ENCODE assay signal across 1 cellular context in the genomic region with DNA sequence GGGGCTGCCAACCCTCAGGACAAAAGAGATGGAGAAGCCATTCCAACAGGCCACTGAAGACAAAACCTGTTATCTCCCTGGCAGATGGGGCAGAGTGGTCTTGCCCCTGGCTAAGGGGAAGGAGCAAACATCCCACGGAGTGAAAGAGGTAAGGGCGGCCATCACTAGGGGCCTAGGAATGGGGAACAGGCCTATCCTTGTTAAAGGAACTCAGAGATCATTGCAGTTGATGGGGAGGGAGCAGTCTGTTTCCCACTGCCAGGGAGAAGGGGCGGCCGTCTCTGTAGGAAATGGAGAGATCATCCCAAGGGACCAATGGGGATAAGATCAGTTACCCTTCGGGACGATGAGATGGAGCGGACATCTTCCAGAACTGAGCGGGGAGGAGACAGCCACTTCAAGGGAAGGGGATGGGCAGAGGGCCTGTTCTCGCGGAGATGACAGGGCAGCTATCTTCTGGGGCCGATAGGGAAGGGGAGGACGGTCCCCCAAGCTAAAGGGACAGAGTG.
A peak's percentile ranks its signal among the peaks of the same experiment; 100 is the strongest.
TF ChIP-seq lines count a peak whose summit lies in the region.

No MANE protein-coding gene starts in this region.

TF ChIP-seq in K562, 482 proteins besides CTCF, POLR2A, EP300 and RAD21 (continued from another document):
- TF ChIP-seq ZHX1 (conservative IDR thresholded peaks at IDR 0.05; ENCODE audit: low read length) (no peak), SUPT5H (IDR thresholded peaks at IDR 0.05) (0 out of 2 replicates have a peak, but pooled peaks have one; percentile 5), NUFIP1 (IDR thresholded peaks at IDR 0.05; ENCODE audit: partially characterized antibody) (no peak), YY1 (IDR thresholded peaks at IDR 0.05; ENCODE audit: borderline replicate concordance in 1 of 3, control insufficient read depth in 1 of 3, extremely low read depth in 1 of 3, insufficient read depth in 3 of 3, insufficient read length in 1 of 3, insufficient replicate concordance in 2 of 3, low read depth in 1 of 3, low read length in 2 of 3) (peak in 1 of 3 experiments; percentile 37), DMBX1 (CRISPR knock-in tag; IDR thresholded peaks at IDR 0.05; ENCODE audit: borderline replicate concordance) (no peak), ZNF507 (tag; conservative IDR thresholded peaks at IDR 0.05) (no peak), FOXJ3 (CRISPR knock-in tag; IDR thresholded peaks at IDR 0.05) (no peak), PHF8 (IDR thresholded peaks at IDR 0.05; ENCODE audit: borderline replicate concordance, low read length) (peak; percentile 70; the same call in 1 of the 2 replicates), ZNF609 (CRISPR knock-in tag; IDR thresholded peaks at IDR 0.05; ENCODE audit: borderline replicate concordance) (no peak), ZNF134 (CRISPR knock-in tag; conservative IDR thresholded peaks at IDR 0.05) (no peak), E2F4 (CRISPR knock-in tag; IDR thresholded peaks at IDR 0.05; ENCODE audit: low read depth) (0 out of 2 replicates have a peak, but pooled peaks have one; percentile 19), FOXP4 (CRISPR knock-in tag; IDR thresholded peaks at IDR 0.05; ENCODE audit: borderline replicate concordance) (peak; percentile 34; the same call in 1 of the 2 replicates), HNRNPL (IDR thresholded peaks at IDR 0.05; ENCODE audit: low read depth, low read length) (no peak), KDM5B (IDR thresholded peaks at IDR 0.05; ENCODE audit: insufficient replicate concordance, low read depth, low read length) (peak; percentile 75), ZNF3 (CRISPR knock-in tag; IDR thresholded peaks at IDR 0.05) (no peak), CHCHD3 (CRISPR knock-in tag; IDR thresholded peaks at IDR 0.05) (no peak), THRAP3 (IDR thresholded peaks at IDR 0.05; ENCODE audit: borderline replicate concordance) (no peak), ZNF347 (CRISPR knock-in tag; IDR thresholded peaks at IDR 0.05; ENCODE audit: low read depth) (no peak), E2F6 (IDR thresholded peaks at IDR 0.05; ENCODE audit: borderline replicate concordance in 1 of 2, extremely low read depth in 1 of 2, insufficient read depth in 1 of 2, insufficient read length in 1 of 2, low read depth in 1 of 2, low read length in 1 of 2, poor library complexity in 1 of 2, severe bottlenecking in 1 of 2) (no peak), SMARCA4 (IDR thresholded peaks at IDR 0.05) (0 out of 2 replicates have a peak, but pooled peaks have one; percentile 33), SMARCE1 (IDR thresholded peaks at IDR 0.05) (peak; percentile 47; the same call in 1 of the 2 replicates), RBM17 (IDR thresholded peaks at IDR 0.05; ENCODE audit: borderline replicate concordance, low read depth, low read length) (no peak)
- TF ChIP-seq, protein P1, sequence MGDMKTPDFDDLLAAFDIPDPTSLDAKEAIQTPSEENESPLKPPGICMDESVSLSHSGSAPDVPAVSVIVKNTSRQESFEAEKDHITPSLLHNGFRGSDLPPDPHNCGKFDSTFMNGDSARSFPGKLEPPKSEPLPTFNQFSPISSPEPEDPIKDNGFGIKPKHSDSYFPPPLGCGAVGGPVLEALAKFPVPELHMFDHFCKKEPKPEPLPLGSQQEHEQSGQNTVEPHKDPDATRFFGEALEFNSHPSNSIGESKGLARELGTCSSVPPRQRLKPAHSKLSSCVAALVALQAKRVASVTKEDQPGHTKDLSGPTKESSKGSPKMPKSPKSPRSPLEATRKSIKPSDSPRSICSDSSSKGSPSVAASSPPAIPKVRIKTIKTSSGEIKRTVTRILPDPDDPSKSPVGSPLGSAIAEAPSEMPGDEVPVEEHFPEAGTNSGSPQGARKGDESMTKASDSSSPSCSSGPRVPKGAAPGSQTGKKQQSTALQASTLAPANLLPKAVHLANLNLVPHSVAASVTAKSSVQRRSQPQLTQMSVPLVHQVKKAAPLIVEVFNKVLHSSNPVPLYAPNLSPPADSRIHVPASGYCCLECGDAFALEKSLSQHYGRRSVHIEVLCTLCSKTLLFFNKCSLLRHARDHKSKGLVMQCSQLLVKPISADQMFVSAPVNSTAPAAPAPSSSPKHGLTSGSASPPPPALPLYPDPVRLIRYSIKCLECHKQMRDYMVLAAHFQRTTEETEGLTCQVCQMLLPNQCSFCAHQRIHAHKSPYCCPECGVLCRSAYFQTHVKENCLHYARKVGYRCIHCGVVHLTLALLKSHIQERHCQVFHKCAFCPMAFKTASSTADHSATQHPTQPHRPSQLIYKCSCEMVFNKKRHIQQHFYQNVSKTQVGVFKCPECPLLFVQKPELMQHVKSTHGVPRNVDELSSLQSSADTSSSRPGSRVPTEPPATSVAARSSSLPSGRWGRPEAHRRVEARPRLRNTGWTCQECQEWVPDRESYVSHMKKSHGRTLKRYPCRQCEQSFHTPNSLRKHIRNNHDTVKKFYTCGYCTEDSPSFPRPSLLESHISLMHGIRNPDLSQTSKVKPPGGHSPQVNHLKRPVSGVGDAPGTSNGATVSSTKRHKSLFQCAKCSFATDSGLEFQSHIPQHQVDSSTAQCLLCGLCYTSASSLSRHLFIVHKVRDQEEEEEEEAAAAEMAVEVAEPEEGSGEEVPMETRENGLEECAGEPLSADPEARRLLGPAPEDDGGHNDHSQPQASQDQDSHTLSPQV (IDR thresholded peaks at IDR 0.05): no peak
- TF ChIP-seq, protein P2, sequence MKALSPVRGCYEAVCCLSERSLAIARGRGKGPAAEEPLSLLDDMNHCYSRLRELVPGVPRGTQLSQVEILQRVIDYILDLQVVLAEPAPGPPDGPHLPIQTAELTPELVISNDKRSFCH (CRISPR knock-in tag; IDR thresholded peaks at IDR 0.05): no peak
- TF ChIP-seq, protein P2 (tag; IDR thresholded peaks at IDR 0.05): no peak
